8 cellular contexts compared by ENCODE assay signal in genomic region chr2:25342372-25343186, GRCh38. TPM values are rescaled to one million over a fixed set of nuclear protein-coding genes. Genes with fewer than 3 reads are reported as not detected.
DNase-seq lines count a peak whose midpoint lies in the region; ATAC-seq, FAIRE-seq and TF ChIP-seq lines count a peak whose summit lies in the region.

No MANE protein-coding gene starts in this region.

- H3K27ac ChIP-seq in KOPT-K1 (ENCODE audit: low read depth, low read length, poor library complexity, severe bottlenecking) (peak overlapping the region; percentile 64), neural progenitor cell (no peak overlapping the region)

- peaks cover 69% of the 10 kb centered on the region for H3K27me3 ChIP-seq in neural progenitor cell

- peak overlapping the region; percentile 76 for H3K4me2 ChIP-seq in neural progenitor cell

- H3K4me1 ChIP-seq in neural progenitor cell: peaks cover 7% of the 10 kb centered on the region

- peak overlapping the region; percentile 85 for H3K4me3 Mint-ChIP-seq in neural progenitor cell

- ATAC-seq in GM21737 (IDR thresholded peaks at IDR 0.05; ENCODE audit: unreplicated experiment): peak; percentile 82

- no peaks in the 10 kb centered on the region for H3K9me3 ChIP-seq in KOPT-K1 (ENCODE audit: insufficient read depth, low read length, poor library complexity, severe bottlenecking)
- no peaks in the 10 kb centered on the region for H3K9me3 ChIP-seq in neural progenitor cell (ENCODE audit: low read depth)

- no peak overlapping the region for H2AFZ ChIP-seq in neural progenitor cell (replicated peaks)

- no peak for FAIRE-seq in frontal cortex (lab: Jason Lieb, UNC)

- peaks cover 26% of the 10 kb centered on the region for H3F3A ChIP-seq in neural progenitor cell (ENCODE audit: low read depth)

- peak; percentile 89 for TF ChIP-seq CTCF in neural progenitor cell (IDR thresholded peaks at IDR 0.05)

- no peaks in the 10 kb centered on the region for H3K9me3 Mint-ChIP-seq in neural progenitor cell

- no peak overlapping the region for H3K9ac ChIP-seq in neural progenitor cell

- no peaks in the 10 kb centered on the region for H3K36me3 Mint-ChIP-seq in neural progenitor cell

- H3K27ac Mint-ChIP-seq in neural progenitor cell: no peak overlapping the region

- DNase-seq in EL: peak; percentile 76
- DNase-seq in SHP77 (lab: John Stamatoyannopoulos, UW): peak; percentile 74 to 82
- peak; percentile 46 to 73 (median 59) for DNase-seq in activated naive CD4-positive, alpha-beta T cell (lab: John Stamatoyannopoulos, UW)
- peak; percentile 90 to 92 for DNase-seq in frontal cortex (ENCODE audit: low spot score in 2 of 2)
- peak; percentile 96 for DNase-seq in neural progenitor cell (ENCODE audit: low spot score)
- peak; percentile 52 for DNase-seq in stromal cell of bone marrow (ENCODE audit: low read depth)

- no peaks in the 10 kb centered on the region for H3K79me2 ChIP-seq in neural progenitor cell (ENCODE audit: low read depth)

- peaks cover 23% of the 10 kb centered on the region for H4K20me1 ChIP-seq in neural progenitor cell (ENCODE audit: low read depth)

- H3K36me3 ChIP-seq in KOPT-K1 (ENCODE audit: insufficient read depth, low read length): 0 out of 2 replicates have a peak, but pooled peaks cover 4% of the 10 kb centered on the region
- H3K36me3 ChIP-seq in neural progenitor cell: no peaks in the 10 kb centered on the region

- peaks cover 17% of the 10 kb centered on the region for H3K27me3 Mint-ChIP-seq in neural progenitor cell (ENCODE audit: insufficient read depth, low read depth)

- peak overlapping the region; percentile 54 for H3K4me3 ChIP-seq in neural progenitor cell

- H3K4me1 Mint-ChIP-seq in neural progenitor cell: peaks cover 9% of the 10 kb centered on the region

RNA-seq across cellular contexts. Expression of gene DNMT3A, which starts 0.9 kb away (rescaled TPM):
- total RNA-seq in frontal cortex (71.3 TPM), neural progenitor cell (ENCODE audit: low replicate concordance) (46.5 and 81.1 TPM in 2 replicates)
